In the genomic region with DNA sequence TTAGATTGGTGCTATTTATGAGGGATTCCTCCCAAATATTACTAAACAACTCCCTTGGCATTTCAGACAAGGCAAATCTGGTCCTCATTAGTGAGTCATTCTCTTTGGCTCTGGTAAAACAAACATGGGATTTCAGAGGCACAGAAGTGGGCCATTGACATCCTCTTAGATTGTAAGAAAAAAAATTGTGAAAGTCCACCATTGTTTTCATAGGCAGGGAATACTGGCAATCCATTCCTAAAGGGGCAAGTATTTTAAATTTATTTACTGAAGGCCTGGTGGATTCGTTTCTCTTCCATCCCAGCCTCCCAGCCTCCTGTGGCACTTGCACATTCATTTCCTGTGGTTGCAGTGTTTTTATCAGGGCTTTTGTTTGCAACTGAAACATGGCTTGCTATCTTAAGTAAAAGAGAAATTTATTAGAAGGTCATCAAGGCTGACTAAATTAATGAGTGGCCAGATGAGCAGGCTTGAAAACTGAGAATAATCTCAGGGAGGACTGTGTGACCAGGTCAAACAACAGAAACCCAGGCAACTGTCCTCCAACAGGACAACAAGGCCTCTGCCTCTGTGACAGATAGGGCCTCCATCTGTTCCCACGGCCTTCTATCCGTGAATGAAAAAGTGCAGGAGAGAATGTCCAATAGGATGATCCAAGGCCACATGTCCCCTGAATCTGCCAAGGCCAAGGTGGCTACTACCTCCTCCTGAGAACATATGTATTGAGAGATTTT, we compare ENCODE assay signal across 10 cellular contexts. TPM values are rescaled to one million over a fixed set of nuclear protein-coding genes. Genes with fewer than 3 reads are reported as not detected.
DNase-seq lines count a peak whose midpoint lies in the region; ATAC-seq, FAIRE-seq and TF ChIP-seq lines count a peak whose summit lies in the region.
"Had no signal": no experiment of that assay in that cellular context is flagged by ENCODE, and none has a peak within 500 bp of the region (broad histone marks: within the 10 kb centered on the region; RNA-seq: fewer than 3 reads in every experiment).

No MANE protein-coding gene starts in this region.

- ATAC-seq in GM18870 (IDR thresholded peaks at IDR 0.05; ENCODE audit: unreplicated experiment), result no peak

- H3K4me1 ChIP-seq in esophagus muscularis mucosa, result peaks cover 0 to 6% (median 0%) of the 10 kb centered on the region in 4 donors
- H3K4me1 ChIP-seq in neutrophil (ENCODE audit: control insufficient read depth in 1 of 2, insufficient read depth in 1 of 2, low read depth in 1 of 2, low read length in 1 of 2), result peaks cover 28% of the 10 kb centered on the region in 2 experiments
- H3K4me1 ChIP-seq: pancreas had no signal

- DNase-seq in COLO829 (ENCODE audit: low spot score), result peak; percentile 92
- no peak for DNase-seq in RCC 7860 (ENCODE audit: low spot score)
- peak; percentile 42 for DNase-seq in esophagus muscularis mucosa (ENCODE audit: extremely low spot score)
- DNase-seq in ecto neural progenitor cell (ENCODE audit: low spot score), result no peak
- no peak for DNase-seq in stimulated activated CD4-positive, alpha-beta T cell treated with anti-CD3 and anti-CD28 coated beads, Interleukin-4, amount 100 ng/mL, for 1 hour
- DNase-seq in DMS79 treated with DMSO at 0.1 percent for 48 hours (lab: John Stamatoyannopoulos, UW), result no peak
- DNase-seq: activated CD4-positive, alpha-beta memory T cell treated with anti-CD3 and anti-CD28 coated beads for 36 hours; pancreas had no signal

- no peak for TF ChIP-seq EP300 in esophagus muscularis mucosa (IDR thresholded peaks at IDR 0.05)

- no peak for TF ChIP-seq CTCF in esophagus muscularis mucosa (IDR thresholded peaks at IDR 0.05)
- no peak for TF ChIP-seq CTCF in neutrophil (IDR thresholded peaks at IDR 0.05)

- peaks cover 0 to 5% (median 0%) of the 10 kb centered on the region in 4 donors for H3K27me3 ChIP-seq in esophagus muscularis mucosa
- H3K27me3 ChIP-seq in neutrophil, result no peaks in the 10 kb centered on the region
- H3K27me3 ChIP-seq: pancreas had no signal

- WGBS in esophagus muscularis mucosa, result 42% methylated on average over 3 of the region's 3 CpGs

- FAIRE-seq in RCC 7860 (lab: Jason Lieb, UNC), result peak; percentile 16
- FAIRE-seq: pancreas had no signal

- H3K27ac ChIP-seq in esophagus muscularis mucosa (replicated peaks in 1 of 4), result peak overlapping the region in 2 of 4 donors; percentile 43 to 46
- H3K27ac ChIP-seq in neutrophil, result peak overlapping the region; percentile 44
- H3K27ac ChIP-seq: pancreas had no signal

- intact Hi-C loops in esophagus muscularis mucosa (cut with DNase I), result no loop called here

- H3K9me3 ChIP-seq in esophagus muscularis mucosa (no peaks in the 10 kb centered on the region), neutrophil (no peaks in the 10 kb centered on the region)
- H3K9me3 ChIP-seq: pancreas had no signal

- H3K4me3 ChIP-seq in esophagus muscularis mucosa, result no peak overlapping the region
- no peak overlapping the region for H3K4me3 ChIP-seq in neutrophil (ENCODE audit: low read depth in 1 of 2, low read length in 1 of 2)
- H3K4me3 ChIP-seq: pancreas had no signal

- no peaks in the 10 kb centered on the region for H3K36me3 ChIP-seq in esophagus muscularis mucosa
- no peaks in the 10 kb centered on the region for H3K36me3 ChIP-seq in neutrophil
- H3K36me3 ChIP-seq: pancreas had no signal

- no peak for TF ChIP-seq POLR2A in esophagus muscularis mucosa (IDR thresholded peaks at IDR 0.05; ENCODE audit: low read depth)

RNA-seq across cellular contexts. Expression of a gene that starts 23.1 kb away (rescaled TPM):
- total RNA-seq in esophagus muscularis mucosa, result 10 to 100 TPM in 1 of 4 donors, 1 to 10 TPM in 3; 3.5 to 13.3 (median 5.8) TPM
- total RNA-seq: activated CD4-positive, alpha-beta memory T cell treated with anti-CD3 and anti-CD28 coated beads for 36 hours had no signal

RNA-seq across cellular contexts. Expression of a gene that starts 44.8 kb away (rescaled TPM):
- 10 to 100 TPM in 2 of 4 donors, 1 to 10 TPM in 2; 8.3 to 12.0 (median 10.1) TPM for total RNA-seq in esophagus muscularis mucosa

Comparison
In these comparisons a context has a peak if more than half of its experiments do, and no peak if none do; other contexts are left out.
1. DNase-seq: peak in COLO829 (single experiment) and esophagus muscularis mucosa (single experiment); none in RCC 7860 (single experiment), ecto neural progenitor cell (single experiment), stimulated activated CD4-positive, alpha-beta T cell treated with anti-CD3 and anti-CD28 coated beads, Interleukin-4, amount 100 ng/mL, for 1 hour (single experiment) and DMS79 treated with DMSO at 0.1 percent for 48 hours (single experiment).